Comparison of ENCODE assay signal across 8 cellular contexts in genomic region chr7:149195180-149196150, GRCh38. TPM values are rescaled to one million over a fixed set of nuclear protein-coding genes. Genes with fewer than 3 reads are reported as not detected.
DNase-seq lines count a peak whose midpoint lies in the region; ATAC-seq and TF ChIP-seq lines count a peak whose summit lies in the region.

Gene ZNF282 (plus strand): TSS chr7:149195546. CDS start chr7:149195590, 44 bp downstream.

- H3K36me3 Mint-ChIP-seq in activated CD4-positive, alpha-beta T cell treated with anti-CD3 and anti-CD28 coated beads, Interleukin-2, amount 10 ng/mL, durations not matched to agents 7 days and 5 days (ENCODE audit: low read depth): peaks cover 22% of the 10 kb centered on the region

- TF ChIP-seq POLR2A in GM19099 (IDR thresholded peaks at IDR 0.05; ENCODE audit: extremely low read depth, insufficient read length, low read depth): peak; percentile 67

- TF ChIP-seq CTCF in BJ (IDR thresholded peaks at IDR 0.05; ENCODE audit: insufficient read depth, low read depth, low read length) (peak; percentile 84), left lung (IDR thresholded peaks at IDR 0.05) (peak; percentile 56 to 62)

- H3K27ac ChIP-seq in left lung: peak within 1 kb of the TSS; percentile 85 to 92

- POLR2A ChIA-PET in BJ (lab: Charles Lee): no interaction called here
- POLR2A ChIA-PET in activated CD4-positive, alpha-beta T cell treated with anti-CD3 and anti-CD28 coated beads, Interleukin-2, amount 10 ng/mL, durations not matched to agents 7 days and 5 days (lab: Charles Lee): no interaction called here

- no peaks in the 10 kb centered on the region for H3K9me3 ChIP-seq in left lung

- DNase-seq in BJ (ENCODE audit: low read depth) (peak; percentile 44), NCI-H460 (ENCODE audit: extremely low read depth, low read depth) (peak; percentile 90), dedifferentiated amniotic fluid mesenchymal stem cell (ENCODE audit: extremely low spot score) (peak; percentile 90), left lung (peak; percentile 91 to 96)
- DNase-seq in activated CD4-positive, alpha-beta T cell treated with anti-CD3 and anti-CD28 coated beads, Interleukin-2, amount 10 ng/mL, durations not matched to agents 7 days and 5 days: peak; percentile 74
- DNase-seq in stimulated activated CD4-positive, alpha-beta T cell treated with anti-CD3 and anti-CD28 coated beads, Interleukin-2, amount 100 ng/mL, for 48 hours: peak; percentile 76 to 77

- H3K27me3 ChIP-seq in BJ (ENCODE audit: control insufficient read depth, insufficient read depth, low read length): no peaks in the 10 kb centered on the region
- peaks cover 0 to 1% of the 10 kb centered on the region in 2 donors for H3K27me3 ChIP-seq in left lung

- H3K27me3 Mint-ChIP-seq in activated CD4-positive, alpha-beta T cell treated with anti-CD3 and anti-CD28 coated beads, Interleukin-2, amount 10 ng/mL, durations not matched to agents 7 days and 5 days: peaks cover 4% of the 10 kb centered on the region

- H3K9me3 Mint-ChIP-seq in activated CD4-positive, alpha-beta T cell treated with anti-CD3 and anti-CD28 coated beads, Interleukin-2, amount 10 ng/mL, durations not matched to agents 7 days and 5 days: no peaks in the 10 kb centered on the region

- peak within 1 kb of the TSS; percentile 84 for H3K4me3 ChIP-seq in BJ (ENCODE audit: low read depth, low read length)
- peak within 1 kb of the TSS; percentile 76 to 86 for H3K4me3 ChIP-seq in left lung

- H3K4me3 Mint-ChIP-seq in activated CD4-positive, alpha-beta T cell treated with anti-CD3 and anti-CD28 coated beads, Interleukin-2, amount 10 ng/mL, durations not matched to agents 7 days and 5 days: peak within 1 kb of the TSS; percentile 93

- ATAC-seq in HG03432 (IDR thresholded peaks at IDR 0.05; ENCODE audit: unreplicated experiment): peak; percentile 95
- ATAC-seq in left lung: peak; percentile 98

- peaks cover 10 to 31% of the 10 kb centered on the region in 2 donors for H3K4me1 ChIP-seq in left lung

- peaks cover 10% of the 10 kb centered on the region for H3K36me3 ChIP-seq in BJ (ENCODE audit: control insufficient read depth, insufficient read depth, low read length)
- peaks cover 0 to 27% of the 10 kb centered on the region in 2 donors for H3K36me3 ChIP-seq in left lung

- peaks cover 52% of the 10 kb centered on the region for H3K4me1 Mint-ChIP-seq in activated CD4-positive, alpha-beta T cell treated with anti-CD3 and anti-CD28 coated beads, Interleukin-2, amount 10 ng/mL, durations not matched to agents 7 days and 5 days

- peak within 1 kb of the TSS; percentile 90 for H3K27ac Mint-ChIP-seq in activated CD4-positive, alpha-beta T cell treated with anti-CD3 and anti-CD28 coated beads, Interleukin-2, amount 10 ng/mL, durations not matched to agents 7 days and 5 days

- CTCF ChIA-PET in BJ (lab: Yijun Ruan, JAX): interaction anchor here (0.7 to 2.0 kb wide), 8 partner anchors 9 to 429 kb away, joined by 3 to 12 read pairs (median 5); partner anchors contain the start of genes ZNF212 and ZNF783
- CTCF ChIA-PET in activated CD4-positive, alpha-beta T cell treated with anti-CD3 and anti-CD28 coated beads, Interleukin-2, amount 10 ng/mL, durations not matched to agents 7 days and 5 days (lab: Charles Lee): interaction anchor here (0.6 to 3.4 kb wide), 22 partner anchors 9 to 431 kb away, joined by 3 to 21 read pairs (median 4); partner anchors contain the start of gene ZNF398

- intact Hi-C loops in left lung (cut with DNase I): no loop called here

RNA-seq across cellular contexts. Expression of gene ZNF282, which starts in this region (rescaled TPM):
- 11.6 and 15.2 TPM in 2 replicates for polyA plus RNA-seq in BJ (2011; rRNA removed)
- polyA minus RNA-seq in BJ (2011; rRNA and poly(A)+ RNA removed): 16.0 and 18.7 TPM in 2 replicates
- total RNA-seq in NCI-H460 (2014; rRNA removed; shearing (Covaris generic)): 18.7 and 19.6 TPM in 2 replicates
- polyA plus RNA-seq in NCI-H460 (2014; cell fraction: nucleus; rRNA removed): 19.5 and 23.2 TPM in 2 replicates
- 10 to 100 TPM; 28.2 to 29.4 TPM for total RNA-seq in activated CD4-positive, alpha-beta T cell treated with anti-CD3 and anti-CD28 coated beads, Interleukin-2, amount 10 ng/mL, durations not matched to agents 7 days and 5 days
- total RNA-seq in left lung: 10 to 100 TPM; 20.1 to 20.3 TPM

Comparison
In these comparisons a context has a peak if more than half of its experiments do, and no peak if none do; other contexts are left out.
1. Peak in every context shown above with its lines: DNase-seq, ATAC-seq, H3K4me3 ChIP-seq and H3K27ac ChIP-seq.